In genomic region chr2:133844214-133844892, GRCh38 we compare ENCODE assay signal across 8 cellular contexts.
DNase-seq lines count a peak whose midpoint lies in the region; ATAC-seq and TF ChIP-seq lines count a peak whose summit lies in the region.

No MANE protein-coding gene starts in this region.

- WGBS in SK-N-SH (ENCODE audit: low lambda C conversion rate), result 22% methylated on average over 5 of the region's 9 CpGs
- 33 to 40% (median 34%) methylated on average over 9 of the region's 9 CpGs for WGBS in heart left ventricle, 4 donors

- no peak overlapping the region for H3K4me3 Mint-ChIP-seq in activated naive CD8-positive, alpha-beta T cell treated with anti-CD3 and anti-CD28 coated beads for 36 hours

- CTCF ChIA-PET in SK-N-SH (lab: Yijun Ruan, JAX), result interaction anchor here (0.6 to 3.6 kb wide), 51 partner anchors 10 to 1304 kb away, joined by 3 to 28 read pairs (median 4); no protein-coding TSS in a partner anchor

- no peak overlapping the region for H3K27ac Mint-ChIP-seq in activated naive CD8-positive, alpha-beta T cell treated with anti-CD3 and anti-CD28 coated beads for 36 hours

- no peaks in the 10 kb centered on the region for H3K36me3 Mint-ChIP-seq in activated naive CD8-positive, alpha-beta T cell treated with anti-CD3 and anti-CD28 coated beads for 36 hours

- no peak for TF ChIP-seq POLR2A in heart left ventricle (IDR thresholded peaks at IDR 0.05)

- ATAC-seq in GM21526 (IDR thresholded peaks at IDR 0.05; ENCODE audit: low FRiP score, unreplicated experiment) (peak; percentile 87), heart left ventricle (peak; percentile 37 to 77 (median 68)), GM19467 (IDR thresholded peaks at IDR 0.05; ENCODE audit: unreplicated experiment) (no peak)

- H3K4me3 ChIP-seq in LNCaP clone FGC (ENCODE audit: low read depth, low read length) (no peak overlapping the region), SK-N-SH (ENCODE audit: low read depth in 2 of 2, low read length in 1 of 2) (peak overlapping the region in 1 of 2 experiments; percentile 32; a peak in 1 of 4 replicates), heart left ventricle (no peak overlapping the region)

- peaks cover 0 to 30% of the 10 kb centered on the region in 2 experiments; a peak in 3 of 4 replicates for H3K4me1 ChIP-seq in SK-N-SH (ENCODE audit: control insufficient read depth in 1 of 2, insufficient read depth in 2 of 2, low read depth in 1 of 2, low read length in 1 of 2)
- peaks cover 0 to 22% (median 4%) of the 10 kb centered on the region in 12 donors for H3K4me1 ChIP-seq in heart left ventricle

- intact Hi-C loops in heart left ventricle (cut with DNase I), result loop anchor here (2.0 to 10.0 kb wide), 13 partner anchors 272 to 1580 kb away; partner anchors contain the start of genes LYPD1 (in 1 of the 10) and NCKAP5 (in 1 of the 10)

- TF ChIP-seq RAD21 in SK-N-SH (IDR thresholded peaks at IDR 0.05; ENCODE audit: low read length), result peak; percentile 96

- H3K27ac ChIP-seq in SK-N-SH (ENCODE audit: low read depth in 2 of 2, low read length in 1 of 2) (peak overlapping the region in 1 of 2 experiments; percentile 92; a peak in 2 of 4 replicates), heart left ventricle (no peak overlapping the region)

- TF ChIP-seq EP300 in SK-N-SH (IDR thresholded peaks at IDR 0.05; ENCODE audit: borderline replicate concordance in 1 of 2, low read depth in 1 of 2, low read length in 1 of 2), result no peak

- peak; percentile 84 for DNase-seq in DMS 273 (lab: John Stamatoyannopoulos, UW; ENCODE audit: unreplicated experiment)
- no peak for DNase-seq in LNCaP clone FGC (ENCODE audit: low read depth)
- peak; percentile 78 for DNase-seq in SK-N-SH
- DNase-seq in activated naive CD8-positive, alpha-beta T cell treated with anti-CD3 and anti-CD28 coated beads for 36 hours, result peak; percentile 28
- peak in 4 of 5 donors; percentile 49 to 54 (median 49) for DNase-seq in heart left ventricle
- DNase-seq in renal cortical epithelial cell (ENCODE audit: low read depth), result peak; percentile 58

- H3F3A ChIP-seq in SK-N-SH (replicated peaks; ENCODE audit: insufficient read depth), result peaks cover 17% of the 10 kb centered on the region

- H3K9me3 Mint-ChIP-seq in activated naive CD8-positive, alpha-beta T cell treated with anti-CD3 and anti-CD28 coated beads for 36 hours, result no peaks in the 10 kb centered on the region

- H3K9me3 ChIP-seq in SK-N-SH, result no peaks in the 10 kb centered on the region
- no peaks in the 10 kb centered on the region for H3K9me3 ChIP-seq in heart left ventricle

- H3K9ac ChIP-seq in SK-N-SH, result no peak overlapping the region

- H3K4me2 ChIP-seq in SK-N-SH, result no peak overlapping the region

- TF ChIP-seq CTCF in LNCaP clone FGC (IDR thresholded peaks at IDR 0.05; ENCODE audit: control insufficient read depth, extremely low read depth, insufficient read depth) (peak; percentile 81), SK-N-SH (IDR thresholded peaks at IDR 0.05) (peak; percentile 93), heart left ventricle (IDR thresholded peaks at IDR 0.05) (peak; percentile 75 to 87 (median 85))

- H3K4me1 Mint-ChIP-seq in activated naive CD8-positive, alpha-beta T cell treated with anti-CD3 and anti-CD28 coated beads for 36 hours, result peaks cover 3% of the 10 kb centered on the region

- H4K20me1 ChIP-seq in SK-N-SH (ENCODE audit: insufficient read depth), result no peaks in the 10 kb centered on the region

- no peaks in the 10 kb centered on the region for H3K27me3 ChIP-seq in SK-N-SH (ENCODE audit: insufficient read depth)
- no peaks in the 10 kb centered on the region for H3K27me3 ChIP-seq in heart left ventricle

- H3K36me3 ChIP-seq in SK-N-SH (replicated peaks in 1 of 2; ENCODE audit: control insufficient read depth in 1 of 2, insufficient read depth in 2 of 2, low read length in 1 of 2) (no peaks in the 10 kb centered on the region), heart left ventricle (no peaks in the 10 kb centered on the region)

- H3K79me2 ChIP-seq in SK-N-SH (ENCODE audit: insufficient read depth), result no peaks in the 10 kb centered on the region

- H2AFZ ChIP-seq in SK-N-SH (ENCODE audit: low read depth), result peak overlapping the region; percentile 20; the same call in 1 of the 2 replicates

- H3K9me2 ChIP-seq in SK-N-SH, result no peaks in the 10 kb centered on the region

- POLR2A ChIA-PET in SK-N-SH (lab: Yijun Ruan, JAX), result no interaction called here

- peaks cover 3% of the 10 kb centered on the region for H3K27me3 Mint-ChIP-seq in activated naive CD8-positive, alpha-beta T cell treated with anti-CD3 and anti-CD28 coated beads for 36 hours

TF ChIP-seq in SK-N-SH, 30 proteins besides CTCF, POLR2A, EP300 and RAD21:
- TF ChIP-seq NFIC (IDR thresholded peaks at IDR 0.05; ENCODE audit: borderline replicate concordance) (peak; percentile 31; the same call in 1 of the 2 replicates), NRF1 (IDR thresholded peaks at IDR 0.05; ENCODE audit: low read depth, low read length) (0 out of 2 replicates have a peak, but pooled peaks have one; percentile 25), FOXM1 (IDR thresholded peaks at IDR 0.05; ENCODE audit: low read depth) (no peak), SMC3 (IDR thresholded peaks at IDR 0.05; ENCODE audit: low read depth, low read length) (peak; percentile 93)
